8 cellular contexts compared by ENCODE assay signal in the genomic region with DNA sequence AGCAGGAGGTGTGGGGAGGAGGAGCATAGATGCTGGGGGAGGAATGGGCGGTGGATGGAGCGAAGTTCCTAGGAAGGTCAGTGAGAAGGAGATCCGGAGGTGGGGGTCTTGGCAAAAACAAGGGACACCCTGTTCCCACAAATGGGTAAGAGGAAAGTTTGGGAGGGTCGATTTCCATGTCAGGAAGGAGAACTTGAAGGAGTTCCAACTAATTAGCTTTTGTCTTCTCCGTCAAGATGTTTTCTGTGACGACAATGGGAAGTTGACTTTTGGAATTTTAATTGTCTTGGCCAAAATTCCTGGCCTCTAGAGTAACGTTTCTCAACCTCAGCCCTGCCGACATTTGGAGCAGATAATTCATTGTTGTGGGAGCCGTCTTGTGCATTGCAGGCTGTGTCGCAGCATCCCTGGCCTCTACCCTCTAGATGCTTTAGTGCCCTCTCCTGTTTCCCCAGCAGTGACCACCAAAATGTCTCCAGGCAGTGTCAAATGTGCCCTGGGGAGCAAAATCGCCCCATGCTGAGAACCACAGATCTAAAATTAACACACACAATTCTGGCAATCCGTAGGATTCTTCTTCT.
A peak's percentile ranks its signal among the peaks of the same experiment; 100 is the strongest.
DNase-seq lines count a peak whose midpoint lies in the region; ATAC-seq, FAIRE-seq and TF ChIP-seq lines count a peak whose summit lies in the region.

No MANE protein-coding gene starts in this region.

- no peak overlapping the region for H2AFZ ChIP-seq in fibroblast of lung (ENCODE audit: low read length)

- H3K27me3 ChIP-seq in fibroblast of lung (ENCODE audit: control insufficient read depth, insufficient read depth, low read length) (no peaks in the 10 kb centered on the region), psoas muscle (ENCODE audit: insufficient read depth in 3 of 3, low read length in 2 of 3) (no peaks in the 10 kb centered on the region)

- intact Hi-C loops in psoas muscle (cut with DNase I): loop anchor here in 1 of 2 donors (2.0 to 10.0 kb wide), 2 partner anchors 93 to 211 kb away; no protein-coding TSS in a partner anchor

- H3K9me3 ChIP-seq in fibroblast of lung (ENCODE audit: control insufficient read depth, insufficient read depth, low read depth, low read length) (no peaks in the 10 kb centered on the region), psoas muscle (no peaks in the 10 kb centered on the region)

- no peak for TF ChIP-seq POLR2A in H54 (IDR thresholded peaks at IDR 0.05; ENCODE audit: low read depth, low read length)

- 26 to 42% (median 27%) methylated on average over 12 of the region's 12 CpGs for WGBS in psoas muscle, 3 donors

- H3K27ac ChIP-seq in fibroblast of lung (ENCODE audit: insufficient read depth, low read length) (no peak overlapping the region), psoas muscle (peak overlapping the region; percentile 58)

- no peak for TF ChIP-seq CTCF in fibroblast of lung (conservative IDR thresholded peaks at IDR 0.05 in 1 of 2, IDR thresholded peaks at IDR 0.05 in 1 of 2; ENCODE audit: low read depth in 1 of 2, low read length in 2 of 2)
- no peak for TF ChIP-seq CTCF in psoas muscle (IDR thresholded peaks at IDR 0.05)

- H3K36me3 ChIP-seq in fibroblast of lung (ENCODE audit: control insufficient read depth, insufficient read depth, low read length) (no peaks in the 10 kb centered on the region), psoas muscle (ENCODE audit: insufficient read depth in 1 of 2, low read depth in 1 of 2) (no peaks in the 10 kb centered on the region)

- peaks cover 5% of the 10 kb centered on the region for H3K4me1 ChIP-seq in fibroblast of lung (ENCODE audit: control insufficient read depth, extremely low read depth, insufficient read depth, low read length)
- peaks cover 12% of the 10 kb centered on the region for H3K4me1 ChIP-seq in psoas muscle

- H3K4me3 ChIP-seq in fibroblast of lung (replicated peaks in 1 of 4; ENCODE audit: control extremely low read depth in 1 of 4, insufficient read depth in 1 of 4, low read depth in 3 of 4, low read length in 4 of 4) (no peak overlapping the region), psoas muscle (no peak overlapping the region)

- H3K79me2 ChIP-seq in fibroblast of lung (ENCODE audit: control insufficient read depth, insufficient read depth, low read length): peaks cover 3% of the 10 kb centered on the region

- no peaks in the 10 kb centered on the region for H4K20me1 ChIP-seq in fibroblast of lung (ENCODE audit: control insufficient read depth, extremely low read depth, insufficient read depth, low read length)

- no peak overlapping the region for H3K9ac ChIP-seq in fibroblast of lung (ENCODE audit: insufficient read depth, low read length)

- FAIRE-seq in H54 (lab: Jason Lieb, UNC): no peak

- H3K4me2 ChIP-seq in fibroblast of lung (ENCODE audit: extremely low read depth, insufficient read depth, low read length): no peak overlapping the region

- ATAC-seq in SK-N-SH treated with all-trans-retinoic acid at 6 μM for 48 hours: peak; percentile 68
- ATAC-seq in psoas muscle: peak in 3 of 4 donors; percentile 43 to 64 (median 45)
- ATAC-seq in GM21786 (IDR thresholded peaks at IDR 0.05; ENCODE audit: unreplicated experiment): no peak

- DNase-seq in EL (peak; percentile 58), fibroblast of lung (ENCODE audit: low read depth in 2 of 2) (peak; percentile 72 to 80), psoas muscle (peak in 1 of 2 donors; percentile 62), NCI-H524 (lab: John Stamatoyannopoulos, UW) (no peak), H54 (ENCODE audit: insufficient read length, low spot score) (no peak)
- DNase-seq in activated CD4-positive, alpha-beta T cell treated with anti-CD3 and anti-CD28 coated beads for 4 hours: no peak

TF ChIP-seq in SK-N-SH treated with all-trans-retinoic acid at 6 μM for 48 hours, 23 proteins besides CTCF, POLR2A, EP300 and RAD21 (continues in another document):
- TF ChIP-seq ZFP3 (CRISPR knock-in tag; IDR thresholded peaks at IDR 0.05): peak; percentile 87
- 0 out of 2 replicates have a peak, but pooled peaks have one; percentile 52 for TF ChIP-seq ZC3H10 (CRISPR knock-in tag; IDR thresholded peaks at IDR 0.05)
- no peak; the same call in 1 of the 2 replicates for TF ChIP-seq ISL1 (CRISPR knock-in tag; IDR thresholded peaks at IDR 0.05)
- TF ChIP-seq ZNF565 (CRISPR knock-in tag; conservative IDR thresholded peaks at IDR 0.05; ENCODE audit: low read depth): no peak
- no peak for TF ChIP-seq GLIS3 (CRISPR knock-in tag; IDR thresholded peaks at IDR 0.05)
- TF ChIP-seq, protein P1, sequence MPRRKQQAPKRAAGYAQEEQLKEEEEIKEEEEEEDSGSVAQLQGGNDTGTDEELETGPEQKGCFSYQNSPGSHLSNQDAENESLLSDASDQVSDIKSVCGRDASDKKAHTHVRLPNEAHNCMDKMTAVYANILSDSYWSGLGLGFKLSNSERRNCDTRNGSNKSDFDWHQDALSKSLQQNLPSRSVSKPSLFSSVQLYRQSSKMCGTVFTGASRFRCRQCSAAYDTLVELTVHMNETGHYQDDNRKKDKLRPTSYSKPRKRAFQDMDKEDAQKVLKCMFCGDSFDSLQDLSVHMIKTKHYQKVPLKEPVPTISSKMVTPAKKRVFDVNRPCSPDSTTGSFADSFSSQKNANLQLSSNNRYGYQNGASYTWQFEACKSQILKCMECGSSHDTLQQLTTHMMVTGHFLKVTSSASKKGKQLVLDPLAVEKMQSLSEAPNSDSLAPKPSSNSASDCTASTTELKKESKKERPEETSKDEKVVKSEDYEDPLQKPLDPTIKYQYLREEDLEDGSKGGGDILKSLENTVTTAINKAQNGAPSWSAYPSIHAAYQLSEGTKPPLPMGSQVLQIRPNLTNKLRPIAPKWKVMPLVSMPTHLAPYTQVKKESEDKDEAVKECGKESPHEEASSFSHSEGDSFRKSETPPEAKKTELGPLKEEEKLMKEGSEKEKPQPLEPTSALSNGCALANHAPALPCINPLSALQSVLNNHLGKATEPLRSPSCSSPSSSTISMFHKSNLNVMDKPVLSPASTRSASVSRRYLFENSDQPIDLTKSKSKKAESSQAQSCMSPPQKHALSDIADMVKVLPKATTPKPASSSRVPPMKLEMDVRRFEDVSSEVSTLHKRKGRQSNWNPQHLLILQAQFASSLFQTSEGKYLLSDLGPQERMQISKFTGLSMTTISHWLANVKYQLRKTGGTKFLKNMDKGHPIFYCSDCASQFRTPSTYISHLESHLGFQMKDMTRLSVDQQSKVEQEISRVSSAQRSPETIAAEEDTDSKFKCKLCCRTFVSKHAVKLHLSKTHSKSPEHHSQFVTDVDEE (CRISPR knock-in tag; IDR thresholded peaks at IDR 0.05): no peak
- TF ChIP-seq, protein P2, sequence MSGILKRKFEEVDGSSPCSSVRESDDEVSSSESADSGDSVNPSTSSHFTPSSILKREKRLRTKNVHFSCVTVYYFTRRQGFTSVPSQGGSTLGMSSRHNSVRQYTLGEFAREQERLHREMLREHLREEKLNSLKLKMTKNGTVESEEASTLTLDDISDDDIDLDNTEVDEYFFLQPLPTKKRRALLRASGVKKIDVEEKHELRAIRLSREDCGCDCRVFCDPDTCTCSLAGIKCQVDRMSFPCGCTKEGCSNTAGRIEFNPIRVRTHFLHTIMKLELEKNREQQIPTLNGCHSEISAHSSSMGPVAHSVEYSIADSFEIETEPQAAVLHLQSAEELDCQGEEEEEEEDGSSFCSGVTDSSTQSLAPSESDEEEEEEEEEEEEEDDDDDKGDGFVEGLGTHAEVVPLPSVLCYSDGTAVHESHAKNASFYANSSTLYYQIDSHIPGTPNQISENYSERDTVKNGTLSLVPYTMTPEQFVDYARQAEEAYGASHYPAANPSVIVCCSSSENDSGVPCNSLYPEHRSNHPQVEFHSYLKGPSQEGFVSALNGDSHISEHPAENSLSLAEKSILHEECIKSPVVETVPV (CRISPR knock-in tag; IDR thresholded peaks at IDR 0.05): 0 out of 2 replicates have a peak, but pooled peaks have one; percentile 34
- no peak for TF ChIP-seq TOX (CRISPR knock-in tag; IDR thresholded peaks at IDR 0.05; ENCODE audit: borderline replicate concordance)
- no peak for TF ChIP-seq POU6F1 (CRISPR knock-in tag; IDR thresholded peaks at IDR 0.05; ENCODE audit: borderline replicate concordance, low read depth)
- TF ChIP-seq RARB (CRISPR knock-in tag; IDR thresholded peaks at IDR 0.05): no peak
- TF ChIP-seq PPARA (CRISPR knock-in tag; IDR thresholded peaks at IDR 0.05; ENCODE audit: borderline replicate concordance): no peak
- peak; percentile 73; the same call in 1 of the 2 replicates for TF ChIP-seq CSDC2 (CRISPR knock-in tag; IDR thresholded peaks at IDR 0.05)
- peak; percentile 79; the same call in 1 of the 2 replicates for TF ChIP-seq SNAI2 (CRISPR knock-in tag; IDR thresholded peaks at IDR 0.05)
- TF ChIP-seq, protein P3, sequence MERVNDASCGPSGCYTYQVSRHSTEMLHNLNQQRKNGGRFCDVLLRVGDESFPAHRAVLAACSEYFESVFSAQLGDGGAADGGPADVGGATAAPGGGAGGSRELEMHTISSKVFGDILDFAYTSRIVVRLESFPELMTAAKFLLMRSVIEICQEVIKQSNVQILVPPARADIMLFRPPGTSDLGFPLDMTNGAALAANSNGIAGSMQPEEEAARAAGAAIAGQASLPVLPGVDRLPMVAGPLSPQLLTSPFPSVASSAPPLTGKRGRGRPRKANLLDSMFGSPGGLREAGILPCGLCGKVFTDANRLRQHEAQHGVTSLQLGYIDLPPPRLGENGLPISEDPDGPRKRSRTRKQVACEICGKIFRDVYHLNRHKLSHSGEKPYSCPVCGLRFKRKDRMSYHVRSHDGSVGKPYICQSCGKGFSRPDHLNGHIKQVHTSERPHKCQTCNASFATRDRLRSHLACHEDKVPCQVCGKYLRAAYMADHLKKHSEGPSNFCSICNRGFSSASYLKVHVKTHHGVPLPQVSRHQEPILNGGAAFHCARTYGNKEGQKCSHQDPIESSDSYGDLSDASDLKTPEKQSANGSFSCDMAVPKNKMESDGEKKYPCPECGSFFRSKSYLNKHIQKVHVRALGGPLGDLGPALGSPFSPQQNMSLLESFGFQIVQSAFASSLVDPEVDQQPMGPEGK (CRISPR knock-in tag; IDR thresholded peaks at IDR 0.05; ENCODE audit: borderline replicate concordance): 0 out of 2 replicates have a peak, but pooled peaks have one; percentile 16

Comparison
In these comparisons a context has a peak if more than half of its experiments do, and no peak if none do; other contexts are left out.
1. DNase-seq: peak in EL (single experiment) and fibroblast of lung (2 of 2); none in NCI-H524 (0 of 2), H54 (single experiment) and activated CD4-positive, alpha-beta T cell treated with anti-CD3 and anti-CD28 coated beads for 4 hours (0 of 2).